1 cellular context compared by ENCODE assay signal in the genomic region with DNA sequence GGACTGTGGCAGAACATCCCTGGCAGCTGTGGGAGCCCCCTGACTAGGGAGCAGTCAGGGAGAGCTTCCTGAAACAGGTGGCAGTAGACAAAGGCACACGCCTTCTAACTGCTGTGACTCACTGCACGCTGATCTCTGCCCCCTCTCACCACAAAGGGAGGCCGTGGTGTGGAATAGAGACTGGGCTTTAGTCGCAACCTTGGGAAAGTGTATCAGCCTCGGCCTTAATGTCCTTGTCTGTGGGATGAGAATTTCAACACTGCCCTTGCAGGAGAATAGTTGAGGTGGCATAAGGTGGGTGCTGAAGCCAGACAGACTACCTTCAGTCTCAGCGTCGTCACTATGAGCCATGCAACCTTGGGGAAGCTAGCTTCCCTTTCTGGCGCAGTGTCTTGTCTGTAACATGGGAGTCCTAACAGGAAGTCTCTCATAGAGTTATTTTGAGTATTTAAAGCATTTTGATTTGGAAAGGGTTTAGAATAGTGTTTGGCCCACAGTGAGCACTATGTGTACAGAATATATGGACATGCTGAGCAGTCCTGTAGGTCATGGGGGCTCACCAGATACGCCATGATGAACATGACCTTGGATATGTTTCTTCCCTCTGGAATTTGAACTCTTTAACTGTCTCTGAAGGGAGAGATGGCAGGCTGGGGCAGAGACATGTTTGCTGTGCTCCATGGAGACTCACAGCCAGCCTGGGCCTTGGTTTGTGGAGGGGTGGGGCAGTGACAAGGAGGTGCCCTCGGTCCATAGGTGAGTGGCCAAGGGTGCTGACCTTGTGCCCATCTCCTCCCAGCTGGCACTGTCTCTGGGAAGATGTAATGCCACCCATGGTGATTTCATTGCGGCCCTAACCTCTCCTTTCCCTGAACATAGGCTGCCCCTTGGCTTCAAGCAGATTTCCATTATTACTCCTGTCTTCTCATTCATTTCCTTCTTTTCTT.
TF ChIP-seq lines count a peak whose summit lies in the region.

No MANE protein-coding gene starts in this region.

TF ChIP-seq in HepG2, 621 proteins besides CTCF, POLR2A, EP300 and RAD21 (continued from another document and continues in another):
- TF ChIP-seq, protein P1, sequence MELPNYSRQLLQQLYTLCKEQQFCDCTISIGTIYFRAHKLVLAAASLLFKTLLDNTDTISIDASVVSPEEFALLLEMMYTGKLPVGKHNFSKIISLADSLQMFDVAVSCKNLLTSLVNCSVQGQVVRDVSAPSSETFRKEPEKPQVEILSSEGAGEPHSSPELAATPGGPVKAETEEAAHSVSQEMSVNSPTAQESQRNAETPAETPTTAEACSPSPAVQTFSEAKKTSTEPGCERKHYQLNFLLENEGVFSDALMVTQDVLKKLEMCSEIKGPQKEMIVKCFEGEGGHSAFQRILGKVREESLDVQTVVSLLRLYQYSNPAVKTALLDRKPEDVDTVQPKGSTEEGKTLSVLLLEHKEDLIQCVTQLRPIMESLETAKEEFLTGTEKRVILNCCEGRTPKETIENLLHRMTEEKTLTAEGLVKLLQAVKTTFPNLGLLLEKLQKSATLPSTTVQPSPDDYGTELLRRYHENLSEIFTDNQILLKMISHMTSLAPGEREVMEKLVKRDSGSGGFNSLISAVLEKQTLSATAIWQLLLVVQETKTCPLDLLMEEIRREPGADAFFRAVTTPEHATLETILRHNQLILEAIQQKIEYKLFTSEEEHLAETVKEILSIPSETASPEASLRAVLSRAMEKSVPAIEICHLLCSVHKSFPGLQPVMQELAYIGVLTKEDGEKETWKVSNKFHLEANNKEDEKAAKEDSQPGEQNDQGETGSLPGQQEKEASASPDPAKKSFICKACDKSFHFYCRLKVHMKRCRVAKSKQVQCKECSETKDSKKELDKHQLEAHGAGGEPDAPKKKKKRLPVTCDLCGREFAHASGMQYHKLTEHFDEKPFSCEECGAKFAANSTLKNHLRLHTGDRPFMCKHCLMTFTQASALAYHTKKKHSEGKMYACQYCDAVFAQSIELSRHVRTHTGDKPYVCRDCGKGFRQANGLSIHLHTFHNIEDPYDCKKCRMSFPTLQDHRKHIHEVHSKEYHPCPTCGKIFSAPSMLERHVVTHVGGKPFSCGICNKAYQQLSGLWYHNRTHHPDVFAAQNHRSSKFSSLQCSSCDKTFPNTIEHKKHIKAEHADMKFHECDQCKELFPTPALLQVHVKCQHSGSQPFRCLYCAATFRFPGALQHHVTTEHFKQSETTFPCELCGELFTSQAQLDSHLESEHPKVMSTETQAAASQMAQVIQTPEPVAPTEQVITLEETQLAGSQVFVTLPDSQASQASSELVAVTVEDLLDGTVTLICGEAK (IDR thresholded peaks at IDR 0.05) = no peak
- TF ChIP-seq, protein P1 (CRISPR knock-in tag; IDR thresholded peaks at IDR 0.05) = no peak
- no peak for TF ChIP-seq ATRX (CRISPR knock-in tag; IDR thresholded peaks at IDR 0.05; ENCODE audit: borderline replicate concordance)
- TF ChIP-seq TOPORS (CRISPR knock-in tag; IDR thresholded peaks at IDR 0.05) = no peak
- no peak for TF ChIP-seq CREB1 (IDR thresholded peaks at IDR 0.05)
- TF ChIP-seq CREB1 (CRISPR knock-in tag; IDR thresholded peaks at IDR 0.05) = no peak
- no peak for TF ChIP-seq SSRP1 (CRISPR knock-in tag; IDR thresholded peaks at IDR 0.05)
- TF ChIP-seq, protein P2, sequence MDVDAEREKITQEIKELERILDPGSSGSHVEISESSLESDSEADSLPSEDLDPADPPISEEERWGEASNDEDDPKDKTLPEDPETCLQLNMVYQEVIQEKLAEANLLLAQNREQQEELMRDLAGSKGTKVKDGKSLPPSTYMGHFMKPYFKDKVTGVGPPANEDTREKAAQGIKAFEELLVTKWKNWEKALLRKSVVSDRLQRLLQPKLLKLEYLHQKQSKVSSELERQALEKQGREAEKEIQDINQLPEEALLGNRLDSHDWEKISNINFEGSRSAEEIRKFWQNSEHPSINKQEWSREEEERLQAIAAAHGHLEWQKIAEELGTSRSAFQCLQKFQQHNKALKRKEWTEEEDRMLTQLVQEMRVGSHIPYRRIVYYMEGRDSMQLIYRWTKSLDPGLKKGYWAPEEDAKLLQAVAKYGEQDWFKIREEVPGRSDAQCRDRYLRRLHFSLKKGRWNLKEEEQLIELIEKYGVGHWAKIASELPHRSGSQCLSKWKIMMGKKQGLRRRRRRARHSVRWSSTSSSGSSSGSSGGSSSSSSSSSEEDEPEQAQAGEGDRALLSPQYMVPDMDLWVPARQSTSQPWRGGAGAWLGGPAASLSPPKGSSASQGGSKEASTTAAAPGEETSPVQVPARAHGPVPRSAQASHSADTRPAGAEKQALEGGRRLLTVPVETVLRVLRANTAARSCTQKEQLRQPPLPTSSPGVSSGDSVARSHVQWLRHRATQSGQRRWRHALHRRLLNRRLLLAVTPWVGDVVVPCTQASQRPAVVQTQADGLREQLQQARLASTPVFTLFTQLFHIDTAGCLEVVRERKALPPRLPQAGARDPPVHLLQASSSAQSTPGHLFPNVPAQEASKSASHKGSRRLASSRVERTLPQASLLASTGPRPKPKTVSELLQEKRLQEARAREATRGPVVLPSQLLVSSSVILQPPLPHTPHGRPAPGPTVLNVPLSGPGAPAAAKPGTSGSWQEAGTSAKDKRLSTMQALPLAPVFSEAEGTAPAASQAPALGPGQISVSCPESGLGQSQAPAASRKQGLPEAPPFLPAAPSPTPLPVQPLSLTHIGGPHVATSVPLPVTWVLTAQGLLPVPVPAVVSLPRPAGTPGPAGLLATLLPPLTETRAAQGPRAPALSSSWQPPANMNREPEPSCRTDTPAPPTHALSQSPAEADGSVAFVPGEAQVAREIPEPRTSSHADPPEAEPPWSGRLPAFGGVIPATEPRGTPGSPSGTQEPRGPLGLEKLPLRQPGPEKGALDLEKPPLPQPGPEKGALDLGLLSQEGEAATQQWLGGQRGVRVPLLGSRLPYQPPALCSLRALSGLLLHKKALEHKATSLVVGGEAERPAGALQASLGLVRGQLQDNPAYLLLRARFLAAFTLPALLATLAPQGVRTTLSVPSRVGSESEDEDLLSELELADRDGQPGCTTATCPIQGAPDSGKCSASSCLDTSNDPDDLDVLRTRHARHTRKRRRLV (CRISPR knock-in tag; IDR thresholded peaks at IDR 0.05) = no peak
- peak; percentile 80; the same call in 1 of the 2 replicates for TF ChIP-seq FOSL1 (CRISPR knock-in tag; IDR thresholded peaks at IDR 0.05; ENCODE audit: borderline replicate concordance)
- TF ChIP-seq ELF3 (CRISPR knock-in tag; IDR thresholded peaks at IDR 0.05) = peak; percentile 44
- no peak for TF ChIP-seq NKX3-1 (CRISPR knock-in tag; IDR thresholded peaks at IDR 0.05)
- no peak for TF ChIP-seq NFRKB (IDR thresholded peaks at IDR 0.05)
- TF ChIP-seq SIX4 (CRISPR knock-in tag; IDR thresholded peaks at IDR 0.05) = no peak
- TF ChIP-seq KDM1A (CRISPR knock-in tag; IDR thresholded peaks at IDR 0.05) = peak; percentile 39; the same call in 1 of the 2 replicates
- TF ChIP-seq MTA1 (CRISPR knock-in tag; IDR thresholded peaks at IDR 0.05; ENCODE audit: borderline replicate concordance) = no peak
- TF ChIP-seq, protein P3, sequence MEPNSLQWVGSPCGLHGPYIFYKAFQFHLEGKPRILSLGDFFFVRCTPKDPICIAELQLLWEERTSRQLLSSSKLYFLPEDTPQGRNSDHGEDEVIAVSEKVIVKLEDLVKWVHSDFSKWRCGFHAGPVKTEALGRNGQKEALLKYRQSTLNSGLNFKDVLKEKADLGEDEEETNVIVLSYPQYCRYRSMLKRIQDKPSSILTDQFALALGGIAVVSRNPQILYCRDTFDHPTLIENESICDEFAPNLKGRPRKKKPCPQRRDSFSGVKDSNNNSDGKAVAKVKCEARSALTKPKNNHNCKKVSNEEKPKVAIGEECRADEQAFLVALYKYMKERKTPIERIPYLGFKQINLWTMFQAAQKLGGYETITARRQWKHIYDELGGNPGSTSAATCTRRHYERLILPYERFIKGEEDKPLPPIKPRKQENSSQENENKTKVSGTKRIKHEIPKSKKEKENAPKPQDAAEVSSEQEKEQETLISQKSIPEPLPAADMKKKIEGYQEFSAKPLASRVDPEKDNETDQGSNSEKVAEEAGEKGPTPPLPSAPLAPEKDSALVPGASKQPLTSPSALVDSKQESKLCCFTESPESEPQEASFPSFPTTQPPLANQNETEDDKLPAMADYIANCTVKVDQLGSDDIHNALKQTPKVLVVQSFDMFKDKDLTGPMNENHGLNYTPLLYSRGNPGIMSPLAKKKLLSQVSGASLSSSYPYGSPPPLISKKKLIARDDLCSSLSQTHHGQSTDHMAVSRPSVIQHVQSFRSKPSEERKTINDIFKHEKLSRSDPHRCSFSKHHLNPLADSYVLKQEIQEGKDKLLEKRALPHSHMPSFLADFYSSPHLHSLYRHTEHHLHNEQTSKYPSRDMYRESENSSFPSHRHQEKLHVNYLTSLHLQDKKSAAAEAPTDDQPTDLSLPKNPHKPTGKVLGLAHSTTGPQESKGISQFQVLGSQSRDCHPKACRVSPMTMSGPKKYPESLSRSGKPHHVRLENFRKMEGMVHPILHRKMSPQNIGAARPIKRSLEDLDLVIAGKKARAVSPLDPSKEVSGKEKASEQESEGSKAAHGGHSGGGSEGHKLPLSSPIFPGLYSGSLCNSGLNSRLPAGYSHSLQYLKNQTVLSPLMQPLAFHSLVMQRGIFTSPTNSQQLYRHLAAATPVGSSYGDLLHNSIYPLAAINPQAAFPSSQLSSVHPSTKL (CRISPR knock-in tag; IDR thresholded peaks at IDR 0.05) = peak; percentile 67
- TF ChIP-seq BRCA1 (CRISPR knock-in tag; IDR thresholded peaks at IDR 0.05) = no peak
- no peak for TF ChIP-seq SMC3 (IDR thresholded peaks at IDR 0.05; ENCODE audit: low read length)
- TF ChIP-seq ZNF616 (CRISPR knock-in tag; IDR thresholded peaks at IDR 0.05; ENCODE audit: low read depth) = no peak
- TF ChIP-seq, protein P4, sequence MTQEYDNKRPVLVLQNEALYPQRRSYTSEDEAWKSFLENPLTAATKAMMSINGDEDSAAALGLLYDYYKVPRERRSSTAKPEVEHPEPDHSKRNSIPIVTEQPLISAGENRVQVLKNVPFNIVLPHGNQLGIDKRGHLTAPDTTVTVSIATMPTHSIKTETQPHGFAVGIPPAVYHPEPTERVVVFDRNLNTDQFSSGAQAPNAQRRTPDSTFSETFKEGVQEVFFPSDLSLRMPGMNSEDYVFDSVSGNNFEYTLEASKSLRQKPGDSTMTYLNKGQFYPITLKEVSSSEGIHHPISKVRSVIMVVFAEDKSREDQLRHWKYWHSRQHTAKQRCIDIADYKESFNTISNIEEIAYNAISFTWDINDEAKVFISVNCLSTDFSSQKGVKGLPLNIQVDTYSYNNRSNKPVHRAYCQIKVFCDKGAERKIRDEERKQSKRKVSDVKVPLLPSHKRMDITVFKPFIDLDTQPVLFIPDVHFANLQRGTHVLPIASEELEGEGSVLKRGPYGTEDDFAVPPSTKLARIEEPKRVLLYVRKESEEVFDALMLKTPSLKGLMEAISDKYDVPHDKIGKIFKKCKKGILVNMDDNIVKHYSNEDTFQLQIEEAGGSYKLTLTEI (CRISPR knock-in tag; conservative IDR thresholded peaks at IDR 0.05) = no peak
- no peak for TF ChIP-seq ZNF264 (CRISPR knock-in tag; IDR thresholded peaks at IDR 0.05)
- peak; percentile 62; the same call in 1 of the 2 replicates for TF ChIP-seq JUND (CRISPR knock-in tag; IDR thresholded peaks at IDR 0.05)
- TF ChIP-seq, protein P5, sequence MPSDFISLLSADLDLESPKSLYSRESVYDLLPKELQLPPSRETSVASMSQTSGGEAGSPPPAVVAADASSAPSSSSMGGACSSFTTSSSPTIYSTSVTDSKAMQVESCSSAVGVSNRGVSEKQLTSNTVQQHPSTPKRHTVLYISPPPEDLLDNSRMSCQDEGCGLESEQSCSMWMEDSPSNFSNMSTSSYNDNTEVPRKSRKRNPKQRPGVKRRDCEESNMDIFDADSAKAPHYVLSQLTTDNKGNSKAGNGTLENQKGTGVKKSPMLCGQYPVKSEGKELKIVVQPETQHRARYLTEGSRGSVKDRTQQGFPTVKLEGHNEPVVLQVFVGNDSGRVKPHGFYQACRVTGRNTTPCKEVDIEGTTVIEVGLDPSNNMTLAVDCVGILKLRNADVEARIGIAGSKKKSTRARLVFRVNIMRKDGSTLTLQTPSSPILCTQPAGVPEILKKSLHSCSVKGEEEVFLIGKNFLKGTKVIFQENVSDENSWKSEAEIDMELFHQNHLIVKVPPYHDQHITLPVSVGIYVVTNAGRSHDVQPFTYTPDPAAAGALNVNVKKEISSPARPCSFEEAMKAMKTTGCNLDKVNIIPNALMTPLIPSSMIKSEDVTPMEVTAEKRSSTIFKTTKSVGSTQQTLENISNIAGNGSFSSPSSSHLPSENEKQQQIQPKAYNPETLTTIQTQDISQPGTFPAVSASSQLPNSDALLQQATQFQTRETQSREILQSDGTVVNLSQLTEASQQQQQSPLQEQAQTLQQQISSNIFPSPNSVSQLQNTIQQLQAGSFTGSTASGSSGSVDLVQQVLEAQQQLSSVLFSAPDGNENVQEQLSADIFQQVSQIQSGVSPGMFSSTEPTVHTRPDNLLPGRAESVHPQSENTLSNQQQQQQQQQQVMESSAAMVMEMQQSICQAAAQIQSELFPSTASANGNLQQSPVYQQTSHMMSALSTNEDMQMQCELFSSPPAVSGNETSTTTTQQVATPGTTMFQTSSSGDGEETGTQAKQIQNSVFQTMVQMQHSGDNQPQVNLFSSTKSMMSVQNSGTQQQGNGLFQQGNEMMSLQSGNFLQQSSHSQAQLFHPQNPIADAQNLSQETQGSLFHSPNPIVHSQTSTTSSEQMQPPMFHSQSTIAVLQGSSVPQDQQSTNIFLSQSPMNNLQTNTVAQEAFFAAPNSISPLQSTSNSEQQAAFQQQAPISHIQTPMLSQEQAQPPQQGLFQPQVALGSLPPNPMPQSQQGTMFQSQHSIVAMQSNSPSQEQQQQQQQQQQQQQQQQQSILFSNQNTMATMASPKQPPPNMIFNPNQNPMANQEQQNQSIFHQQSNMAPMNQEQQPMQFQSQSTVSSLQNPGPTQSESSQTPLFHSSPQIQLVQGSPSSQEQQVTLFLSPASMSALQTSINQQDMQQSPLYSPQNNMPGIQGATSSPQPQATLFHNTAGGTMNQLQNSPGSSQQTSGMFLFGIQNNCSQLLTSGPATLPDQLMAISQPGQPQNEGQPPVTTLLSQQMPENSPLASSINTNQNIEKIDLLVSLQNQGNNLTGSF (CRISPR knock-in tag; IDR thresholded peaks at IDR 0.05) = no peak
- TF ChIP-seq NR3C1 (CRISPR knock-in tag; IDR thresholded peaks at IDR 0.05) = no peak
- TF ChIP-seq HMGA1 (CRISPR knock-in tag; conservative IDR thresholded peaks at IDR 0.05) = no peak
